In the genomic region with DNA sequence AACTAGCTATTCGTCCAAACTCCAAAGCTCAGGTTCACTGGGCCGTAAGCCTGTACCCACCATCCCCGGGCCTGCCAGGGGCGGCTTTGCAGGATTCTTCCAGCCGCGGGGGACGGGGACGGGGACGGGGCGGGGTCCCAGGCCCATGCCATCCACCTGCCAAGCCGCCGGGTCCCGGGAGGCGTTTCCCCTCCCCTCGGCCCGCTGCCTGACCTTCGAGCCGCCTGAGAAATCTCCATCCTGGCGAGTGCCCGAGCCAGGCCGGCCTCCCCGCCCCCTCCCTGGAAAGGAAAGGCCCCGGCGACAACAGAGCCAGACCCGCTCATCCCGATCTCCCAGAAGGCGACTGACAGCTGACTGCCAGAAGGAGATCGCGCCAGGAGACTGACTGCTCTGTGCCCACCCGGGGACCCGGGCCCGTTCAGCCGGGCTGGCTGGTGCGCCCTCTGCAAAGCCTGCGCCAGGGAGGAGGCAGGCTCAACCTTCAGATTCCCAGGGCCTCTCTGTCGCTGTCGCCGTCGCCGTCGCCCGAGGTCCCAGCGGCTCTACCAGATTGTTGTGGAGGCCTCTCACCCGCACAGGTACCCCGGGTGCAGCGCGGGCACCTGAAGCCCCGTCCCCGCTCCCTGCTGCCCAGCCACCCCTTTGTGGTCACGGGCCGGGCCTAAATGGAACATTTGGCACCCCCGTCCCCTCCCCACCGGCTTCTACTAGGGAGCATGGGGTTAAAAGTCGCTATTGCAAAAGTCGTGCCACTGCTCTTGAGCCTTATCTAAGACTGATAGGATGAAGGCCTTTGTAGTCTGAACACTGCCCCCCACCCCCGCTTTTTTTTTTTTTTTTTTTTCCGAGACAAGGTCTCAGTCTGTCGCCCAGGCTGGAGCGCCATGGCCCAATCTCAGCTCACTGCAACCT, we compare ENCODE assay signal across 1 cellular context.
TF ChIP-seq lines count a peak whose summit lies in the region.

A gene (plus strand): TSS at position 315 of the 915 bp plus-strand sequence. CDS start 2,702 bp downstream, outside the sequence.

TF ChIP-seq in HepG2, 621 proteins besides CTCF, POLR2A, EP300 and RAD21 (continued from another document and continues in another):
- TF ChIP-seq, protein P1, sequence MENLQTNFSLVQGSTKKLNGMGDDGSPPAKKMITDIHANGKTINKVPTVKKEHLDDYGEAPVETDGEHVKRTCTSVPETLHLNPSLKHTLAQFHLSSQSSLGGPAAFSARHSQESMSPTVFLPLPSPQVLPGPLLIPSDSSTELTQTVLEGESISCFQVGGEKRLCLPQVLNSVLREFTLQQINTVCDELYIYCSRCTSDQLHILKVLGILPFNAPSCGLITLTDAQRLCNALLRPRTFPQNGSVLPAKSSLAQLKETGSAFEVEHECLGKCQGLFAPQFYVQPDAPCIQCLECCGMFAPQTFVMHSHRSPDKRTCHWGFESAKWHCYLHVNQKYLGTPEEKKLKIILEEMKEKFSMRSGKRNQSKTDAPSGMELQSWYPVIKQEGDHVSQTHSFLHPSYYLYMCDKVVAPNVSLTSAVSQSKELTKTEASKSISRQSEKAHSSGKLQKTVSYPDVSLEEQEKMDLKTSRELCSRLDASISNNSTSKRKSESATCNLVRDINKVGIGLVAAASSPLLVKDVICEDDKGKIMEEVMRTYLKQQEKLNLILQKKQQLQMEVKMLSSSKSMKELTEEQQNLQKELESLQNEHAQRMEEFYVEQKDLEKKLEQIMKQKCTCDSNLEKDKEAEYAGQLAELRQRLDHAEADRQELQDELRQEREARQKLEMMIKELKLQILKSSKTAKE (CRISPR knock-in tag; IDR thresholded peaks at IDR 0.05; ENCODE audit: borderline replicate concordance), result peak; percentile 44; the same call in 1 of the 2 replicates
- TF ChIP-seq EZH2 (conservative IDR thresholded peaks at IDR 0.05; ENCODE audit: low read depth, low read length) (no peak), ZBTB7B (CRISPR knock-in tag; IDR thresholded peaks at IDR 0.05) (peak; percentile 16; the same call in 1 of the 2 replicates), KAT8 (CRISPR knock-in tag; IDR thresholded peaks at IDR 0.05) (peak; percentile 30; the same call in 1 of the 2 replicates), ZNF430 (CRISPR knock-in tag; IDR thresholded peaks at IDR 0.05) (0 out of 2 replicates have a peak, but pooled peaks have one; percentile 16), FIP1L1 (IDR thresholded peaks at IDR 0.05; ENCODE audit: borderline replicate concordance, insufficient read depth, low read depth, low read length) (no peak), SAFB2 (CRISPR knock-in tag; IDR thresholded peaks at IDR 0.05; ENCODE audit: borderline replicate concordance, low read depth) (no peak), TCF7L2 (IDR thresholded peaks at IDR 0.05; ENCODE audit: low read depth, low read length) (peak; percentile 24; the same call in 1 of the 2 replicates), ATF1 (CRISPR knock-in tag; IDR thresholded peaks at IDR 0.05) (no peak), PTBP1 (IDR thresholded peaks at IDR 0.05; ENCODE audit: low read depth, low read length, poor library complexity, severe bottlenecking) (no peak), ZNF263 (CRISPR knock-in tag; IDR thresholded peaks at IDR 0.05) (no peak), TBX2 (CRISPR knock-in tag; IDR thresholded peaks at IDR 0.05; ENCODE audit: borderline replicate concordance) (peak; percentile 57; the same call in 1 of the 2 replicates), GABPA (IDR thresholded peaks at IDR 0.05; ENCODE audit: low read depth, low read length) (no peak), GABPA (CRISPR knock-in tag; IDR thresholded peaks at IDR 0.05; ENCODE audit: low read depth) (no peak), ZNF558 (CRISPR knock-in tag; IDR thresholded peaks at IDR 0.05; ENCODE audit: borderline replicate concordance) (no peak), TCF7 (IDR thresholded peaks at IDR 0.05; ENCODE audit: low read depth) (peak; percentile 73)
- TF ChIP-seq, protein P2, sequence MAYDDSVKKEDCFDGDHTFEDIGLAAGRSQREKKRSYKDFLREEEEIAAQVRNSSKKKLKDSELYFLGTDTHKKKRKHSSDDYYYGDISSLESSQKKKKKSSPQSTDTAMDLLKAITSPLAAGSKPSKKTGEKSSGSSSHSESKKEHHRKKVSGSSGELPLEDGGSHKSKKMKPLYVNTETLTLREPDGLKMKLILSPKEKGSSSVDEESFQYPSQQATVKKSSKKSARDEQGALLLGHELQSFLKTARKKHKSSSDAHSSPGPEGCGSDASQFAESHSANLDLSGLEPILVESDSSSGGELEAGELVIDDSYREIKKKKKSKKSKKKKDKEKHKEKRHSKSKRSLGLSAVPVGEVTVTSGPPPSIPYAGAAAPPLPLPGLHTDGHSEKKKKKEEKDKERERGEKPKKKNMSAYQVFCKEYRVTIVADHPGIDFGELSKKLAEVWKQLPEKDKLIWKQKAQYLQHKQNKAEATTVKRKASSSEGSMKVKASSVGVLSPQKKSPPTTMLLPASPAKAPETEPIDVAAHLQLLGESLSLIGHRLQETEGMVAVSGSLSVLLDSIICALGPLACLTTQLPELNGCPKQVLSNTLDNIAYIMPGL (CRISPR knock-in tag; IDR thresholded peaks at IDR 0.05; ENCODE audit: borderline replicate concordance in 1 of 2, low read depth in 1 of 2), result peak in 1 of 2 experiments; percentile 45; a peak in 2 of 4 replicates
- TF ChIP-seq, protein P3, sequence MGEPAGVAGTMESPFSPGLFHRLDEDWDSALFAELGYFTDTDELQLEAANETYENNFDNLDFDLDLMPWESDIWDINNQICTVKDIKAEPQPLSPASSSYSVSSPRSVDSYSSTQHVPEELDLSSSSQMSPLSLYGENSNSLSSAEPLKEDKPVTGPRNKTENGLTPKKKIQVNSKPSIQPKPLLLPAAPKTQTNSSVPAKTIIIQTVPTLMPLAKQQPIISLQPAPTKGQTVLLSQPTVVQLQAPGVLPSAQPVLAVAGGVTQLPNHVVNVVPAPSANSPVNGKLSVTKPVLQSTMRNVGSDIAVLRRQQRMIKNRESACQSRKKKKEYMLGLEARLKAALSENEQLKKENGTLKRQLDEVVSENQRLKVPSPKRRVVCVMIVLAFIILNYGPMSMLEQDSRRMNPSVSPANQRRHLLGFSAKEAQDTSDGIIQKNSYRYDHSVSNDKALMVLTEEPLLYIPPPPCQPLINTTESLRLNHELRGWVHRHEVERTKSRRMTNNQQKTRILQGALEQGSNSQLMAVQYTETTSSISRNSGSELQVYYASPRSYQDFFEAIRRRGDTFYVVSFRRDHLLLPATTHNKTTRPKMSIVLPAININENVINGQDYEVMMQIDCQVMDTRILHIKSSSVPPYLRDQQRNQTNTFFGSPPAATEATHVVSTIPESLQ (CRISPR knock-in tag; conservative IDR thresholded peaks at IDR 0.05), result no peak
- TF ChIP-seq, protein P4, sequence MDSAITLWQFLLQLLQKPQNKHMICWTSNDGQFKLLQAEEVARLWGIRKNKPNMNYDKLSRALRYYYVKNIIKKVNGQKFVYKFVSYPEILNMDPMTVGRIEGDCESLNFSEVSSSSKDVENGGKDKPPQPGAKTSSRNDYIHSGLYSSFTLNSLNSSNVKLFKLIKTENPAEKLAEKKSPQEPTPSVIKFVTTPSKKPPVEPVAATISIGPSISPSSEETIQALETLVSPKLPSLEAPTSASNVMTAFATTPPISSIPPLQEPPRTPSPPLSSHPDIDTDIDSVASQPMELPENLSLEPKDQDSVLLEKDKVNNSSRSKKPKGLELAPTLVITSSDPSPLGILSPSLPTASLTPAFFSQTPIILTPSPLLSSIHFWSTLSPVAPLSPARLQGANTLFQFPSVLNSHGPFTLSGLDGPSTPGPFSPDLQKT (CRISPR knock-in tag; IDR thresholded peaks at IDR 0.05; ENCODE audit: borderline replicate concordance), result no peak
- TF ChIP-seq, protein P5, sequence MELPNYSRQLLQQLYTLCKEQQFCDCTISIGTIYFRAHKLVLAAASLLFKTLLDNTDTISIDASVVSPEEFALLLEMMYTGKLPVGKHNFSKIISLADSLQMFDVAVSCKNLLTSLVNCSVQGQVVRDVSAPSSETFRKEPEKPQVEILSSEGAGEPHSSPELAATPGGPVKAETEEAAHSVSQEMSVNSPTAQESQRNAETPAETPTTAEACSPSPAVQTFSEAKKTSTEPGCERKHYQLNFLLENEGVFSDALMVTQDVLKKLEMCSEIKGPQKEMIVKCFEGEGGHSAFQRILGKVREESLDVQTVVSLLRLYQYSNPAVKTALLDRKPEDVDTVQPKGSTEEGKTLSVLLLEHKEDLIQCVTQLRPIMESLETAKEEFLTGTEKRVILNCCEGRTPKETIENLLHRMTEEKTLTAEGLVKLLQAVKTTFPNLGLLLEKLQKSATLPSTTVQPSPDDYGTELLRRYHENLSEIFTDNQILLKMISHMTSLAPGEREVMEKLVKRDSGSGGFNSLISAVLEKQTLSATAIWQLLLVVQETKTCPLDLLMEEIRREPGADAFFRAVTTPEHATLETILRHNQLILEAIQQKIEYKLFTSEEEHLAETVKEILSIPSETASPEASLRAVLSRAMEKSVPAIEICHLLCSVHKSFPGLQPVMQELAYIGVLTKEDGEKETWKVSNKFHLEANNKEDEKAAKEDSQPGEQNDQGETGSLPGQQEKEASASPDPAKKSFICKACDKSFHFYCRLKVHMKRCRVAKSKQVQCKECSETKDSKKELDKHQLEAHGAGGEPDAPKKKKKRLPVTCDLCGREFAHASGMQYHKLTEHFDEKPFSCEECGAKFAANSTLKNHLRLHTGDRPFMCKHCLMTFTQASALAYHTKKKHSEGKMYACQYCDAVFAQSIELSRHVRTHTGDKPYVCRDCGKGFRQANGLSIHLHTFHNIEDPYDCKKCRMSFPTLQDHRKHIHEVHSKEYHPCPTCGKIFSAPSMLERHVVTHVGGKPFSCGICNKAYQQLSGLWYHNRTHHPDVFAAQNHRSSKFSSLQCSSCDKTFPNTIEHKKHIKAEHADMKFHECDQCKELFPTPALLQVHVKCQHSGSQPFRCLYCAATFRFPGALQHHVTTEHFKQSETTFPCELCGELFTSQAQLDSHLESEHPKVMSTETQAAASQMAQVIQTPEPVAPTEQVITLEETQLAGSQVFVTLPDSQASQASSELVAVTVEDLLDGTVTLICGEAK (IDR thresholded peaks at IDR 0.05), result no peak
- TF ChIP-seq, protein P5 (CRISPR knock-in tag; IDR thresholded peaks at IDR 0.05), result no peak
- TF ChIP-seq, protein P6, sequence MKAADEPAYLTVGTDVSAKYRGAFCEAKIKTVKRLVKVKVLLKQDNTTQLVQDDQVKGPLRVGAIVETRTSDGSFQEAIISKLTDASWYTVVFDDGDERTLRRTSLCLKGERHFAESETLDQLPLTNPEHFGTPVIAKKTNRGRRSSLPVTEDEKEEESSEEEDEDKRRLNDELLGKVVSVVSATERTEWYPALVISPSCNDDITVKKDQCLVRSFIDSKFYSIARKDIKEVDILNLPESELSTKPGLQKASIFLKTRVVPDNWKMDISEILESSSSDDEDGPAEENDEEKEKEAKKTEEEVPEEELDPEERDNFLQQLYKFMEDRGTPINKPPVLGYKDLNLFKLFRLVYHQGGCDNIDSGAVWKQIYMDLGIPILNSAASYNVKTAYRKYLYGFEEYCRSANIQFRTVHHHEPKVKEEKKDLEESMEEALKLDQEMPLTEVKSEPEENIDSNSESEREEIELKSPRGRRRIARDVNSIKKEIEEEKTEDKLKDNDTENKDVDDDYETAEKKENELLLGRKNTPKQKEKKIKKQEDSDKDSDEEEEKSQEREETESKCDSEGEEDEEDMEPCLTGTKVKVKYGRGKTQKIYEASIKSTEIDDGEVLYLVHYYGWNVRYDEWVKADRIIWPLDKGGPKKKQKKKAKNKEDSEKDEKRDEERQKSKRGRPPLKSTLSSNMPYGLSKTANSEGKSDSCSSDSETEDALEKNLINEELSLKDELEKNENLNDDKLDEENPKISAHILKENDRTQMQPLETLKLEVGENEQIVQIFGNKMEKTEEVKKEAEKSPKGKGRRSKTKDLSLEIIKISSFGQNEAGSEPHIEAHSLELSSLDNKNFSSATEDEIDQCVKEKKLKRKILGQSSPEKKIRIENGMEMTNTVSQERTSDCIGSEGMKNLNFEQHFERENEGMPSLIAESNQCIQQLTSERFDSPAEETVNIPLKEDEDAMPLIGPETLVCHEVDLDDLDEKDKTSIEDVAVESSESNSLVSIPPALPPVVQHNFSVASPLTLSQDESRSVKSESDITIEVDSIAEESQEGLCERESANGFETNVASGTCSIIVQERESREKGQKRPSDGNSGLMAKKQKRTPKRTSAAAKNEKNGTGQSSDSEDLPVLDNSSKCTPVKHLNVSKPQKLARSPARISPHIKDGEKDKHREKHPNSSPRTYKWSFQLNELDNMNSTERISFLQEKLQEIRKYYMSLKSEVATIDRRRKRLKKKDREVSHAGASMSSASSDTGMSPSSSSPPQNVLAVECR (CRISPR knock-in tag; IDR thresholded peaks at IDR 0.05; ENCODE audit: borderline replicate concordance), result peak; percentile 53; the same call in 1 of the 2 replicates
- TF ChIP-seq, protein P7, sequence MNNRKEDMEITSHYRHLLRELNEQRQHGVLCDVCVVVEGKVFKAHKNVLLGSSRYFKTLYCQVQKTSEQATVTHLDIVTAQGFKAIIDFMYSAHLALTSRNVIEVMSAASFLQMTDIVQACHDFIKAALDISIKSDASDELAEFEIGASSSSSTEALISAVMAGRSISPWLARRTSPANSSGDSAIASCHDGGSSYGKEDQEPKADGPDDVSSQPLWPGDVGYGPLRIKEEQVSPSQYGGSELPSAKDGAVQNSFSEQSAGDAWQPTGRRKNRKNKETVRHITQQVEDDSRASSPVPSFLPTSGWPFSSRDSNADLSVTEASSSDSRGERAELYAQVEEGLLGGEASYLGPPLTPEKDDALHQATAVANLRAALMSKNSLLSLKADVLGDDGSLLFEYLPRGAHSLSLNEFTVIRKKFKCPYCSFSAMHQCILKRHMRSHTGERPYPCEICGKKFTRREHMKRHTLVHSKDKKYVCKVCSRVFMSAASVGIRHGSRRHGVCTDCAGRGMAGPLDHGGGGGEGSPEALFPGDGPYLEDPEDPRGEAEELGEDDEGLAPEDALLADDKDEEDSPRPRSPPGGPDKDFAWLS (CRISPR knock-in tag; IDR thresholded peaks at IDR 0.05; ENCODE audit: borderline replicate concordance), result no peak
